In the genomic region with DNA sequence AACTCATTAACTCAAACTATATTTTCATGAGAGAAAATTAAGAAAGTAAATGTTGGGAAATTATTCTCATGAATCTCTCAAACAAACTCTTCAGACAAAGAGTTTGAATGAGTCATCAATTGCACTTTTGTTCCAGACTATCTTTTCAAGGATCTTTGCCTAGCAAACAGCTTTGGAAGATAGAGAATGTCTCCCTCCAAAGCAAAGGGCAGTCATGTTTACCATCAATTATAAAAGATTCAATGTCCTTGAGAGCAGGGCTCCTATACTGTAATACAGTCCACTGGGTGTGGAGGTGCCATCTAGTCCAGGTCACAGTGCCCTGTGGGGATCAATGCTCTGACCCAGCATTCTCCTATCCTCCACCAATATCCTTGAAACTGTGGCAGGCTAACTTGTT, we compare ENCODE assay signal across 27 cellular contexts.
A peak's percentile ranks its signal among the peaks of the same experiment; 100 is the strongest.
DNase-seq lines count a peak whose midpoint lies in the region; ATAC-seq and TF ChIP-seq lines count a peak whose summit lies in the region.
"Had no signal": no experiment of that assay in that cellular context is flagged by ENCODE, and none has a peak within 500 bp of the region (broad histone marks: within the 10 kb centered on the region; RNA-seq: fewer than 3 reads in every experiment).

No MANE protein-coding gene starts in this region.

- no peak overlapping the region for H3K4me3 ChIP-seq in astrocyte of the spinal cord (ENCODE audit: low read depth, low read length)
- H3K4me3 ChIP-seq in brain microvascular endothelial cell (ENCODE audit: low read depth, low read length): no peak overlapping the region
- H3K4me3 ChIP-seq: colonic mucosa, esophagus muscularis mucosa, gastroesophageal sphincter, neural progenitor cell, sigmoid colon, upper lobe of left lung had no signal

- DNase-seq in ELR (ENCODE audit: low read depth): peak; percentile 2
- peak; percentile 3 for DNase-seq in LHCN-M2 (ENCODE audit: low read depth)
- peak; percentile 5 for DNase-seq in astrocyte of the spinal cord (ENCODE audit: low read depth, low spot score)
- DNase-seq in iris pigment epithelial cell (ENCODE audit: low read depth): peak; percentile 22
- no peak for DNase-seq in activated CD4-positive, alpha-beta T cell treated with anti-CD3 and anti-CD28 coated beads, Interleukin-2, amount 50 U/mL, for 4 hours
- no peak for DNase-seq in brain microvascular endothelial cell
- DNase-seq: activated CD4-positive, alpha-beta T cell treated with anti-CD3 and anti-CD28 coated beads, Interleukin-2, amount 10 ng/mL, durations not matched to agents 7 days and 5 days; activated naive CD8-positive, alpha-beta T cell treated with anti-CD3 and anti-CD28 coated beads, Interleukin-2, amount 50 U/mL, for 24 hours; activated T-cell treated with anti-CD3 and anti-CD28 coated beads, Interleukin-2, amount 50 U/mL, for 48 hours; colonic mucosa; effector memory CD4-positive, alpha-beta T cell; hippocampal formation; immature natural killer cell; mesendoderm; NCI-H1092 treated with DMSO at 0.1 percent for 48 hours; NCI-H2029 treated with DMSO at 0.1 percent for 48 hours; sigmoid colon; stimulated activated CD4-positive, alpha-beta T cell treated with anti-CD3 and anti-CD28 coated beads, Interleukin-4, amount 100 ng/mL, for 4 hours; stimulated activated naive B cell treated with anti-CD40 and anti-IgM and Interleukin-4, amounts not matched to agents 10 μg/mL and 1 μg/mL and 100 μg/mL, for 72 hours; upper lobe of left lung had no signal

- H3K27ac ChIP-seq in brain microvascular endothelial cell: no peak overlapping the region
- H3K27ac ChIP-seq: C4-2B, colonic mucosa, esophagus muscularis mucosa, gastroesophageal sphincter, HL-60, neural progenitor cell, sigmoid colon, upper lobe of left lung had no signal

- in situ Hi-C loops in astrocyte of the spinal cord (cut with HindIII; ENCODE audit: low sequenced_read_pairs) (no loop called here), brain microvascular endothelial cell (cut with HindIII; ENCODE audit: low pct_ligation_motif_present, low sequenced_read_pairs) (no loop called here)

- ATAC-seq in GM19035 (IDR thresholded peaks at IDR 0.05; ENCODE audit: unreplicated experiment): no peak
- ATAC-seq: activated naive CD8-positive, alpha-beta T cell treated with anti-CD3 and anti-CD28 coated beads, Interleukin-2, amount 50 U/mL, for 24 hours; gastroesophageal sphincter; left lobe of liver; stimulated activated naive B cell treated with anti-CD40 and anti-IgM and Interleukin-4, amounts not matched to agents 10 μg/mL and 1 μg/mL and 100 μg/mL, for 72 hours had no signal

- H3K27me3 ChIP-seq in brain microvascular endothelial cell (replicated peaks): no peaks in the 10 kb centered on the region
- H3K27me3 ChIP-seq: colonic mucosa, esophagus muscularis mucosa, gastroesophageal sphincter, neural progenitor cell, sigmoid colon, upper lobe of left lung had no signal

- H3K36me3 ChIP-seq in brain microvascular endothelial cell (replicated peaks): no peaks in the 10 kb centered on the region
- H3K36me3 ChIP-seq: colonic mucosa, esophagus muscularis mucosa, gastroesophageal sphincter, neural progenitor cell, sigmoid colon, upper lobe of left lung had no signal

- no peak for TF ChIP-seq CTCF in astrocyte of the spinal cord (IDR thresholded peaks at IDR 0.05; ENCODE audit: low read depth, low read length)
- no peak for TF ChIP-seq CTCF in brain microvascular endothelial cell (IDR thresholded peaks at IDR 0.05; ENCODE audit: low read depth, low read length, missing control alignments)

Comparison
In these comparisons a context has a peak if more than half of its experiments do, and no peak if none do; other contexts are left out.
1. DNase-seq: peak in ELR (single experiment), LHCN-M2 (single experiment), astrocyte of the spinal cord (single experiment) and iris pigment epithelial cell (single experiment); none in activated CD4-positive, alpha-beta T cell treated with anti-CD3 and anti-CD28 coated beads, Interleukin-2, amount 50 U/mL, for 4 hours (0 of 2) and brain microvascular endothelial cell (single experiment).